1 cellular context compared by ENCODE assay signal in the genomic region with DNA sequence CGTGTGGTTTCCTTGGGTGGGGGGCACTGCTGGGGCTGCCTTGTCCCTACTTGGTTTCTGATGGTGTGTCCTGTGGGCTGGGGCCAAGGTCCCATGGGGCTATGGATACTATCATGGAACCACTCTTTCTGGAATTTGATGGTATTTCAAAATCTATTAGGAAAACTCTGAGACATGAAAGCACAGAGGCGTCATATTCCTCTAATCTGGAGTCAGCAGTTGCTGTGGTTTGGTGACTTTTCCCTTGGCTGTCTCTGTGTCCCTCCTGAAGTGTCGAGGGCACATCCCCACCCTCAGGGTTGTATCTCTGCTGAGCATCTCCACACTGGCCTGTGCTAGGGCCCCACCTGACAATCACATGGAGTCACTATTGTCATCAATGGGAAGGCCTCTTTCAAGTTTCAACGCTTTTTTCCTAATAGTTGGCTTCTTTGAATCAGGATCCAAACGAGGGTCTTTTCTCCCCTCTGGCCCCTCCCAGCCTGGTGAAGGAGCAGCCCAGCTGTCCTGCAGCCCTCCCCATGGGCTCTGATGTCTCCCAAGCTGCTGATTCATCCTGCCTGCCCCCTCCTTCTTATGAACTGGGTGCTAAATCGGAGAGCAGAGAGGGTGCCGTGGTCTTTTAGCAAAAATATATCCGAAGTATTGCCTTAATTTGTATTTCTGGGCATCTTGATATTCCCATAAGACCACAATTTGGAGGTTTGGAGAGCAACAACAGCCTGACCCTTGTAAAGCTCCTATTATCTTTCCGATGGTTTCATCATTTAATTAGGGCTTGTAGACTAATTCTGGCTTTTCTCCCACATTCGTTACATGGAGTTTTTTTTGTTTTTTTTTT.
TF ChIP-seq lines count a peak whose summit lies in the region.

No MANE protein-coding gene starts in this region.

TF ChIP-seq in K562, 482 proteins besides CTCF, POLR2A, EP300 and RAD21 (continued from another document and continues in another):
- TF ChIP-seq CGGBP1 (CRISPR knock-in tag; IDR thresholded peaks at IDR 0.05) (0 out of 2 replicates have a peak, but pooled peaks have one; percentile 35), PPARD (CRISPR knock-in tag; IDR thresholded peaks at IDR 0.05) (peak; percentile 93), SMARCA4 (IDR thresholded peaks at IDR 0.05) (no peak), TEAD1 (CRISPR knock-in tag; IDR thresholded peaks at IDR 0.05) (peak in 1 of 2 experiments; percentile 99; a peak in 2 of 4 replicates), RFX5 (IDR thresholded peaks at IDR 0.05; ENCODE audit: low read depth, low read length) (peak; percentile 73; the same call in 1 of the 2 replicates), ZNF551 (CRISPR knock-in tag; IDR thresholded peaks at IDR 0.05) (no peak), ZNF444 (CRISPR knock-in tag; IDR thresholded peaks at IDR 0.05) (peak; percentile 89), PTRF (tag; IDR thresholded peaks at IDR 0.05) (peak; percentile 97), RCOR1 (IDR thresholded peaks at IDR 0.05; ENCODE audit: borderline replicate concordance in 1 of 2, low read depth in 2 of 2, low read length in 2 of 2) (peak in 1 of 2 experiments; percentile 96; a peak in 2 of 4 replicates), ZNF583 (CRISPR knock-in tag; IDR thresholded peaks at IDR 0.05) (peak; percentile 100), ZBED1 (IDR thresholded peaks at IDR 0.05) (no peak), TEAD4 (IDR thresholded peaks at IDR 0.05; ENCODE audit: low read length) (peak; percentile 56; the same call in 1 of the 2 replicates), TEAD4 (CRISPR knock-in tag; IDR thresholded peaks at IDR 0.05; ENCODE audit: borderline replicate concordance) (no peak), HMG20A (CRISPR knock-in tag; conservative IDR thresholded peaks at IDR 0.05) (peak; percentile 43; the same call in 1 of the 2 replicates), RAD51 (IDR thresholded peaks at IDR 0.05; ENCODE audit: borderline replicate concordance, low read depth) (no peak), DMBX1 (CRISPR knock-in tag; IDR thresholded peaks at IDR 0.05; ENCODE audit: borderline replicate concordance) (peak; percentile 100), ZNF668 (CRISPR knock-in tag; IDR thresholded peaks at IDR 0.05) (peak; percentile 95), ZNF584 (CRISPR knock-in tag; IDR thresholded peaks at IDR 0.05; ENCODE audit: low read depth) (peak; percentile 100), ZNF707 (CRISPR knock-in tag; conservative IDR thresholded peaks at IDR 0.05) (peak; percentile 83), POLR2AphosphoS5 (IDR thresholded peaks at IDR 0.05; ENCODE audit: control insufficient read depth, insufficient read depth, low read depth, low read length) (peak; percentile 22; the same call in 1 of the 2 replicates), SMC3 (conservative IDR thresholded peaks at IDR 0.05; ENCODE audit: insufficient read depth, low read depth, low read length) (no peak), FOXJ2 (tag; IDR thresholded peaks at IDR 0.05) (peak; percentile 95), ELK3 (CRISPR knock-in tag; IDR thresholded peaks at IDR 0.05) (peak; percentile 94; the same call in 1 of the 2 replicates), MEIS2 (IDR thresholded peaks at IDR 0.05; ENCODE audit: partially characterized antibody) (no peak), MAFF (IDR thresholded peaks at IDR 0.05; ENCODE audit: low read length) (peak; percentile 69), CLOCK (CRISPR knock-in tag; IDR thresholded peaks at IDR 0.05; ENCODE audit: borderline replicate concordance) (peak; percentile 95), ELF4 (CRISPR knock-in tag; IDR thresholded peaks at IDR 0.05) (peak; percentile 99), ETS2 (tag; IDR thresholded peaks at IDR 0.05; ENCODE audit: borderline replicate concordance, poor library complexity, severe bottlenecking) (peak; percentile 83), E2F3 (CRISPR knock-in tag; IDR thresholded peaks at IDR 0.05) (peak; percentile 96), HNRNPLL (IDR thresholded peaks at IDR 0.05; ENCODE audit: low read depth, low read length, poor library complexity, severe bottlenecking) (no peak), TAL1 (IDR thresholded peaks at IDR 0.05) (no peak), RBBP5 (IDR thresholded peaks at IDR 0.05; ENCODE audit: borderline replicate concordance, insufficient read depth, low read length, poor library complexity, severe bottlenecking) (peak; percentile 62), TCF3 (CRISPR knock-in tag; IDR thresholded peaks at IDR 0.05) (peak; percentile 87), ZNF239 (CRISPR knock-in tag; IDR thresholded peaks at IDR 0.05) (peak; percentile 95), DNMT1 (IDR thresholded peaks at IDR 0.05) (no peak), ZBTB7A (IDR thresholded peaks at IDR 0.05; ENCODE audit: borderline replicate concordance, control insufficient read depth, low read depth, low read length) (peak; percentile 96), GTF2E2 (tag; IDR thresholded peaks at IDR 0.05) (peak; percentile 89; the same call in 1 of the 2 replicates), MED1 (CRISPR knock-in tag; IDR thresholded peaks at IDR 0.05; ENCODE audit: borderline replicate concordance) (no peak), RFX7 (CRISPR knock-in tag; IDR thresholded peaks at IDR 0.05) (peak; percentile 76; the same call in 1 of the 2 replicates), MYC (IDR thresholded peaks at IDR 0.05; ENCODE audit: low read depth, low read length) (peak; percentile 82), MYC (CRISPR knock-in tag; IDR thresholded peaks at IDR 0.05; ENCODE audit: borderline replicate concordance, low read depth) (peak; percentile 99), ZNF121 (CRISPR knock-in tag; conservative IDR thresholded peaks at IDR 0.05) (0 out of 2 replicates have a peak, but pooled peaks have one; percentile 28), ZNF79 (CRISPR knock-in tag; IDR thresholded peaks at IDR 0.05; ENCODE audit: low read depth) (peak; percentile 98), ZNF76 (CRISPR knock-in tag; IDR thresholded peaks at IDR 0.05; ENCODE audit: borderline replicate concordance) (peak; percentile 99), CREB1 (IDR thresholded peaks at IDR 0.05) (peak; percentile 33; the same call in 1 of the 2 replicates), CREB1 (CRISPR knock-in tag; IDR thresholded peaks at IDR 0.05) (no peak)
- TF ChIP-seq, protein P1, sequence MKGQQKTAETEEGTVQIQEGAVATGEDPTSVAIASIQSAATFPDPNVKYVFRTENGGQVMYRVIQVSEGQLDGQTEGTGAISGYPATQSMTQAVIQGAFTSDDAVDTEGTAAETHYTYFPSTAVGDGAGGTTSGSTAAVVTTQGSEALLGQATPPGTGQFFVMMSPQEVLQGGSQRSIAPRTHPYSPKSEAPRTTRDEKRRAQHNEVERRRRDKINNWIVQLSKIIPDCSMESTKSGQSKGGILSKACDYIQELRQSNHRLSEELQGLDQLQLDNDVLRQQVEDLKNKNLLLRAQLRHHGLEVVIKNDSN (CRISPR knock-in tag; IDR thresholded peaks at IDR 0.05): peak; percentile 69
- TF ChIP-seq, protein P2, sequence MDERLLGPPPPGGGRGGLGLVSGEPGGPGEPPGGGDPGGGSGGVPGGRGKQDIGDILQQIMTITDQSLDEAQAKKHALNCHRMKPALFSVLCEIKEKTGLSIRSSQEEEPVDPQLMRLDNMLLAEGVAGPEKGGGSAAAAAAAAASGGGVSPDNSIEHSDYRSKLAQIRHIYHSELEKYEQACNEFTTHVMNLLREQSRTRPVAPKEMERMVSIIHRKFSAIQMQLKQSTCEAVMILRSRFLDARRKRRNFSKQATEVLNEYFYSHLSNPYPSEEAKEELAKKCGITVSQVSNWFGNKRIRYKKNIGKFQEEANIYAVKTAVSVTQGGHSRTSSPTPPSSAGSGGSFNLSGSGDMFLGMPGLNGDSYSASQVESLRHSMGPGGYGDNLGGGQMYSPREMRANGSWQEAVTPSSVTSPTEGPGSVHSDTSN (CRISPR knock-in tag; IDR thresholded peaks at IDR 0.05; ENCODE audit: low read depth): no peak
- TF ChIP-seq, protein P2 (tag; conservative IDR thresholded peaks at IDR 0.05; ENCODE audit: low read depth): peak; percentile 85
- TF ChIP-seq, protein P3, sequence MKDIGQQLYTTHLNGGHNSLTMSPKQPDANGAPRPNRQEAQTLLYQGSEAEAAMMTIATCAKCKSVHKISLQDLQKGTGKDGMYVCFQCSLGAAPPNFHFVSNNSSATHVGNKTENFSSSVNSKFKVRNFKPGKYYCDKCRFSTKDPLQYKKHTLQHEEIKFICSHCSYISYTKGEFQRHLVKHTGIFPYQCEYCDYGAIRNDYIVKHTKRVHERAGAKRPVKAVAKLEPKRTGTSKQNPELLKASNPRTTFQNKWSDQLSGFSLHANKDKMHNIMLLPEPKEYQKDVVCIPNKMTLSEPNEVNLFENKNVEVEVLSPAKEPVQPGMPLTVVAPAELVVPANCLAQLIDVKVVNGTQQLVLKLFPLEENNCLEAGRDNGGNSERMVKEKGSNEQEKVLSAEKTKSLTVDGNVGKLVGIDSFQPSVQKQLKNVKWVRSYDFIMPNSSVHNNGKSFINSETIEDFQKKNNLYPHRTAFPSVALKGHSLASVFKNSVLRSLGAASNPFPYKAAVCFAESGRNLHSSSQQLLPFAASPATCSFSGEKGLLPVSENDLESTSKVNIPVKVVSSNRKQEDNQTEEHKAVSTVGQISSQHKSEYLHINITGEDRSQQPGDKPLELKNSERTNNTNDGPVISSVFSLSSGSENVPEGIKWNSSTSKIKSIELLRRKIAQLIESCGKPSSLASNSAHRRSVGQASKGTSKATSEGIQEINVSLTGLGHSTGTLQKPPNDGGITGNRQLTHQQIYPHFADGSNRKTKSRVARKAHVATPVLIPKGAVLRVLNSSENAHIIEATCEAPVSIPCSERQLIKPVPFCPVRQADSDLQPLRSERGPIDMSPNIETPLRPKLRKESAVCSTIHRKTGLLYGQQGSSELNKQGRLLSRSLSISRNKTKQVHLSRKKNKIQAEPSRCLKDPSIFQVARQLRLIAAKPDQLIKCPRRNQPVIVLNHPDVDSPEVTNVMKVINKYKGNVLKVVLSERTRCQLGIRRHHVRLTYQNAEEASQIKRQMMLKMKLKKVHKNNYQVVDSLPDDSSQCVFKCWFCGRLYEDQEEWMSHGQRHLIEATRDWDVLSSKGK (CRISPR knock-in tag; IDR thresholded peaks at IDR 0.05): peak; percentile 85
- TF ChIP-seq, protein P4, sequence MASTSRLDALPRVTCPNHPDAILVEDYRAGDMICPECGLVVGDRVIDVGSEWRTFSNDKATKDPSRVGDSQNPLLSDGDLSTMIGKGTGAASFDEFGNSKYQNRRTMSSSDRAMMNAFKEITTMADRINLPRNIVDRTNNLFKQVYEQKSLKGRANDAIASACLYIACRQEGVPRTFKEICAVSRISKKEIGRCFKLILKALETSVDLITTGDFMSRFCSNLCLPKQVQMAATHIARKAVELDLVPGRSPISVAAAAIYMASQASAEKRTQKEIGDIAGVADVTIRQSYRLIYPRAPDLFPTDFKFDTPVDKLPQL (IDR thresholded peaks at IDR 0.05; ENCODE audit: extremely low read depth, insufficient read length): no peak
- TF ChIP-seq, protein P5, sequence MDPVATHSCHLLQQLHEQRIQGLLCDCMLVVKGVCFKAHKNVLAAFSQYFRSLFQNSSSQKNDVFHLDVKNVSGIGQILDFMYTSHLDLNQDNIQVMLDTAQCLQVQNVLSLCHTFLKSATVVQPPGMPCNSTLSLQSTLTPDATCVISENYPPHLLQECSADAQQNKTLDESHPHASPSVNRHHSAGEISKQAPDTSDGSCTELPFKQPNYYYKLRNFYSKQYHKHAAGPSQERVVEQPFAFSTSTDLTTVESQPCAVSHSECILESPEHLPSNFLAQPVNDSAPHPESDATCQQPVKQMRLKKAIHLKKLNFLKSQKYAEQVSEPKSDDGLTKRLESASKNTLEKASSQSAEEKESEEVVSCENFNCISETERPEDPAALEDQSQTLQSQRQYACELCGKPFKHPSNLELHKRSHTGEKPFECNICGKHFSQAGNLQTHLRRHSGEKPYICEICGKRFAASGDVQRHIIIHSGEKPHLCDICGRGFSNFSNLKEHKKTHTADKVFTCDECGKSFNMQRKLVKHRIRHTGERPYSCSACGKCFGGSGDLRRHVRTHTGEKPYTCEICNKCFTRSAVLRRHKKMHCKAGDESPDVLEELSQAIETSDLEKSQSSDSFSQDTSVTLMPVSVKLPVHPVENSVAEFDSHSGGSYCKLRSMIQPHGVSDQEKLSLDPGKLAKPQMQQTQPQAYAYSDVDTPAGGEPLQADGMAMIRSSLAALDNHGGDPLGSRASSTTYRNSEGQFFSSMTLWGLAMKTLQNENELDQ (CRISPR knock-in tag; IDR thresholded peaks at IDR 0.05; ENCODE audit: borderline replicate concordance): peak; percentile 85
